ENCODE assay signal across 16 cellular contexts in genomic region chr3:183283886-183284285, GRCh38. TPM values are rescaled to one million over a fixed set of nuclear protein-coding genes. Genes with fewer than 3 reads are reported as not detected.
DNase-seq lines count a peak whose midpoint lies in the region; ATAC-seq and TF ChIP-seq lines count a peak whose summit lies in the region.
"Had no signal": no experiment of that assay in that cellular context is flagged by ENCODE, and none has a peak within 500 bp of the region (broad histone marks: within the 10 kb centered on the region; RNA-seq: fewer than 3 reads in every experiment).

No MANE protein-coding gene starts in this region.

- H3K9me2 ChIP-seq in PC-3 (replicated peaks; ENCODE audit: low read length) = no peaks in the 10 kb centered on the region

- H3K27ac Mint-ChIP-seq in activated CD4-positive, alpha-beta memory T cell treated with anti-CD3 and anti-CD28 coated beads for 36 hours = peak overlapping the region; percentile 59
- no peak overlapping the region for H3K27ac Mint-ChIP-seq in activated CD4-positive, alpha-beta memory T cell treated with anti-CD3 and anti-CD28 coated beads, Interleukin-2, amount 10 ng/mL, durations not matched to agents 7 days and 5 days
- peak overlapping the region in 6 of 10 donors; percentile 14 to 55 (median 40) for H3K27ac Mint-ChIP-seq in naive thymus-derived CD8-positive, alpha-beta T cell
- H3K27ac Mint-ChIP-seq: memory B cell had no signal

- H3K4me3 Mint-ChIP-seq in activated CD4-positive, alpha-beta memory T cell treated with anti-CD3 and anti-CD28 coated beads for 36 hours = no peak overlapping the region
- H3K4me3 Mint-ChIP-seq in activated CD4-positive, alpha-beta memory T cell treated with anti-CD3 and anti-CD28 coated beads, Interleukin-2, amount 10 ng/mL, durations not matched to agents 7 days and 5 days = no peak overlapping the region
- H3K4me3 Mint-ChIP-seq in naive thymus-derived CD8-positive, alpha-beta T cell = no peak overlapping the region
- H3K4me3 Mint-ChIP-seq: memory B cell had no signal

- no peaks in the 10 kb centered on the region for H3K27me3 ChIP-seq in PC-3 (ENCODE audit: low read length)
- H3K27me3 ChIP-seq: right atrium auricular region had no signal

- H4K20me1 ChIP-seq in PC-3 (ENCODE audit: low read length) = no peaks in the 10 kb centered on the region

- ATAC-seq in PC-3 (no peak), GM18519 (IDR thresholded peaks at IDR 0.05; ENCODE audit: low FRiP score, unreplicated experiment) (no peak)
- no peak for ATAC-seq in naive thymus-derived CD8-positive, alpha-beta T cell

- no peak for DNase-seq in activated CD4-positive, alpha-beta memory T cell treated with anti-CD3 and anti-CD28 coated beads for 36 hours
- no peak for DNase-seq in activated CD4-positive, alpha-beta memory T cell treated with anti-CD3 and anti-CD28 coated beads, Interleukin-2, amount 10 ng/mL, durations not matched to agents 7 days and 5 days
- DNase-seq in PC-3 (peak; percentile 55), dermis blood vessel endothelial cell (peak; percentile 25), amygdala (lab: John Stamatoyannopoulos, UW) (no peak), D341Med (ENCODE audit: low spot score) (no peak)
- DNase-seq in naive thymus-derived CD8-positive, alpha-beta T cell = no peak
- DNase-seq: activated CD4-positive, alpha-beta T cell treated with anti-CD3 and anti-CD28 coated beads for 1 hour; activated naive CD4-positive, alpha-beta T cell treated with anti-CD3 and anti-CD28 coated beads, Interleukin-2, amount 50 U/mL, for 16 hours; NCI-H1417; NCI-H510A; stimulated activated CD8-positive, alpha-beta memory T cell treated with anti-CD3 and anti-CD28 coated beads, Interleukin-4, amount 100 ng/mL, for 48 hours had no signal

- no TSS peak for BruUV-seq in PC-3 (replicated peaks; lab: Mats Ljungman, UMichigan)

- POLR2A ChIA-PET in activated CD4-positive, alpha-beta memory T cell treated with anti-CD3 and anti-CD28 coated beads for 36 hours (lab: Charles Lee) = interaction anchor here (0.6 kb wide), 1 partner anchor 9 kb away, joined by 3 read pairs; no protein-coding TSS in a partner anchor
- POLR2A ChIA-PET in activated CD4-positive, alpha-beta memory T cell treated with anti-CD3 and anti-CD28 coated beads, Interleukin-2, amount 10 ng/mL, durations not matched to agents 7 days and 5 days (lab: Charles Lee) = no interaction called here
- POLR2A ChIA-PET in PC-3 (lab: Charles Lee; ENCODE audit: unreplicated experiment) = interaction anchor here (0.5 to 0.6 kb wide), 2 partner anchors 27 to 160 kb away, joined by 3 to 6 read pairs; no protein-coding TSS in a partner anchor
- POLR2A ChIA-PET in naive thymus-derived CD8-positive, alpha-beta T cell (lab: Charles Lee) = no interaction called here

- H3K9me3 Mint-ChIP-seq in activated CD4-positive, alpha-beta memory T cell treated with anti-CD3 and anti-CD28 coated beads for 36 hours = no peaks in the 10 kb centered on the region
- H3K9me3 Mint-ChIP-seq in activated CD4-positive, alpha-beta memory T cell treated with anti-CD3 and anti-CD28 coated beads, Interleukin-2, amount 10 ng/mL, durations not matched to agents 7 days and 5 days = no peaks in the 10 kb centered on the region
- no peaks in the 10 kb centered on the region for H3K9me3 Mint-ChIP-seq in naive thymus-derived CD8-positive, alpha-beta T cell
- H3K9me3 Mint-ChIP-seq: memory B cell had no signal

- H3K4me2 ChIP-seq in PC-3 (ENCODE audit: low read length) = peak overlapping the region; percentile 20; the same call in 1 of the 2 replicates

- peak overlapping the region; percentile 81 for H3K9ac ChIP-seq in PC-3 (ENCODE audit: low read length)

- H3K4me1 ChIP-seq in PC-3 (ENCODE audit: insufficient read depth, low read length) = peaks cover 54% of the 10 kb centered on the region

- peaks cover 2% of the 10 kb centered on the region for H3K36me3 Mint-ChIP-seq in activated CD4-positive, alpha-beta memory T cell treated with anti-CD3 and anti-CD28 coated beads for 36 hours
- H3K36me3 Mint-ChIP-seq in activated CD4-positive, alpha-beta memory T cell treated with anti-CD3 and anti-CD28 coated beads, Interleukin-2, amount 10 ng/mL, durations not matched to agents 7 days and 5 days (ENCODE audit: low read depth) = no peaks in the 10 kb centered on the region
- H3K36me3 Mint-ChIP-seq in naive thymus-derived CD8-positive, alpha-beta T cell = no peaks in the 10 kb centered on the region
- H3K36me3 Mint-ChIP-seq: memory B cell had no signal

- no peaks in the 10 kb centered on the region for H3K27me3 Mint-ChIP-seq in activated CD4-positive, alpha-beta memory T cell treated with anti-CD3 and anti-CD28 coated beads for 36 hours
- no peaks in the 10 kb centered on the region for H3K27me3 Mint-ChIP-seq in activated CD4-positive, alpha-beta memory T cell treated with anti-CD3 and anti-CD28 coated beads, Interleukin-2, amount 10 ng/mL, durations not matched to agents 7 days and 5 days
- peaks cover 0 to 2% (median 0%) of the 10 kb centered on the region in 5 donors for H3K27me3 Mint-ChIP-seq in naive thymus-derived CD8-positive, alpha-beta T cell

- intact Hi-C loops in activated CD4-positive, alpha-beta memory T cell treated with anti-CD3 and anti-CD28 coated beads for 36 hours (cut with micrococcal nuclease) = loop anchor here (2.0 kb wide), 1 partner anchor 185 kb away; no protein-coding TSS in a partner anchor
- intact Hi-C loops in PC-3 (cut with micrococcal nuclease) = no loop called here

- CTCF ChIA-PET in activated CD4-positive, alpha-beta memory T cell treated with anti-CD3 and anti-CD28 coated beads for 36 hours (lab: Charles Lee) = interaction anchor here (1.3 to 1.8 kb wide), 2 partner anchors 30 to 161 kb away, joined by 4 read pairs; no protein-coding TSS in a partner anchor
- CTCF ChIA-PET in activated CD4-positive, alpha-beta memory T cell treated with anti-CD3 and anti-CD28 coated beads, Interleukin-2, amount 10 ng/mL, durations not matched to agents 7 days and 5 days (lab: Charles Lee) = no interaction called here
- CTCF ChIA-PET in PC-3 (lab: Charles Lee) = no interaction called here

- H3K36me3 ChIP-seq in PC-3 (ENCODE audit: low read depth, low read length) = no peaks in the 10 kb centered on the region
- H3K36me3 ChIP-seq: right atrium auricular region had no signal

- H3K9me3 ChIP-seq in PC-3 (ENCODE audit: low read length) = no peaks in the 10 kb centered on the region
- H3K9me3 ChIP-seq: right atrium auricular region had no signal

- peak overlapping the region; percentile 95 for H3K27ac ChIP-seq in PC-3 (ENCODE audit: low read length)
- H3K27ac ChIP-seq: right atrium auricular region, RWPE1 had no signal

- H3K4me3 ChIP-seq in PC-3 (ENCODE audit: low read length) = no peak overlapping the region
- H3K4me3 ChIP-seq: right atrium auricular region had no signal

- TF ChIP-seq CTCF in PC-3 (conservative IDR thresholded peaks at IDR 0.05; ENCODE audit: low read depth, low read length) = no peak

- H2AFZ ChIP-seq in PC-3 (ENCODE audit: low read length) = no peak overlapping the region

- H3K4me1 Mint-ChIP-seq in activated CD4-positive, alpha-beta memory T cell treated with anti-CD3 and anti-CD28 coated beads for 36 hours (ENCODE audit: low read depth) = peaks cover 39% of the 10 kb centered on the region
- H3K4me1 Mint-ChIP-seq in activated CD4-positive, alpha-beta memory T cell treated with anti-CD3 and anti-CD28 coated beads, Interleukin-2, amount 10 ng/mL, durations not matched to agents 7 days and 5 days = peaks cover 29% of the 10 kb centered on the region
- H3K4me1 Mint-ChIP-seq in naive thymus-derived CD8-positive, alpha-beta T cell = peaks cover 9 to 32% (median 17%) of the 10 kb centered on the region in 4 donors

- peaks cover 4% of the 10 kb centered on the region; the same call in 1 of the 2 replicates for H3K79me2 ChIP-seq in PC-3 (ENCODE audit: low read length)

- H3F3A ChIP-seq in PC-3 (ENCODE audit: low read length, unreplicated experiment) = peaks cover 7% of the 10 kb centered on the region

RNA-seq across cellular contexts. Expression of gene B3GNT5, which starts 30.8 kb away (rescaled TPM):
- total RNA-seq in activated CD4-positive, alpha-beta memory T cell treated with anti-CD3 and anti-CD28 coated beads for 36 hours = 10 to 100 TPM; 12.7 to 12.9 TPM
- under 1 TPM; 0.60 to 0.78 TPM for total RNA-seq in activated CD4-positive, alpha-beta memory T cell treated with anti-CD3 and anti-CD28 coated beads, Interleukin-2, amount 10 ng/mL, durations not matched to agents 7 days and 5 days
- total RNA-seq in PC-3 (2014; rRNA removed) = 22.9 and 29.2 TPM in 2 replicates
- total RNA-seq in dermis blood vessel endothelial cell = 31.0 and 40.3 TPM in 2 replicates
- not detected for total RNA-seq in naive thymus-derived CD8-positive, alpha-beta T cell
- polyA plus RNA-seq in naive thymus-derived CD8-positive, alpha-beta T cell = not detected

Comparison
In these comparisons a context has a peak if more than half of its experiments do, and no peak if none do; other contexts are left out.
1. RNA of gene B3GNT5, which starts 30.8 kb away (total RNA-seq): 31.0 to 40.3 TPM in dermis blood vessel endothelial cell, 22.9 to 29.2 TPM in PC-3 and 12.7 to 12.9 TPM in activated CD4-positive, alpha-beta memory T cell treated with anti-CD3 and anti-CD28 coated beads for 36 hours; 0.60 to 0.78 TPM in activated CD4-positive, alpha-beta memory T cell treated with anti-CD3 and anti-CD28 coated beads, Interleukin-2, amount 10 ng/mL, durations not matched to agents 7 days and 5 days and not detected in naive thymus-derived CD8-positive, alpha-beta T cell; every median in the first group is over 4 times any median in the second.
2. POLR2A ChIA-PET loops: an anchor here in activated CD4-positive, alpha-beta memory T cell treated with anti-CD3 and anti-CD28 coated beads for 36 hours (0.6 kb wide) and PC-3 (0.5 to 0.6 kb wide); none called in activated CD4-positive, alpha-beta memory T cell treated with anti-CD3 and anti-CD28 coated beads, Interleukin-2, amount 10 ng/mL, durations not matched to agents 7 days and 5 days and naive thymus-derived CD8-positive, alpha-beta T cell.
3. DNase-seq: peak in PC-3 (single experiment) and dermis blood vessel endothelial cell (single experiment); none in activated CD4-positive, alpha-beta memory T cell treated with anti-CD3 and anti-CD28 coated beads for 36 hours (single experiment), activated CD4-positive, alpha-beta memory T cell treated with anti-CD3 and anti-CD28 coated beads, Interleukin-2, amount 10 ng/mL, durations not matched to agents 7 days and 5 days (single experiment), naive thymus-derived CD8-positive, alpha-beta T cell (0 of 10), amygdala (0 of 56) and D341Med (single experiment).